In the genomic region with DNA sequence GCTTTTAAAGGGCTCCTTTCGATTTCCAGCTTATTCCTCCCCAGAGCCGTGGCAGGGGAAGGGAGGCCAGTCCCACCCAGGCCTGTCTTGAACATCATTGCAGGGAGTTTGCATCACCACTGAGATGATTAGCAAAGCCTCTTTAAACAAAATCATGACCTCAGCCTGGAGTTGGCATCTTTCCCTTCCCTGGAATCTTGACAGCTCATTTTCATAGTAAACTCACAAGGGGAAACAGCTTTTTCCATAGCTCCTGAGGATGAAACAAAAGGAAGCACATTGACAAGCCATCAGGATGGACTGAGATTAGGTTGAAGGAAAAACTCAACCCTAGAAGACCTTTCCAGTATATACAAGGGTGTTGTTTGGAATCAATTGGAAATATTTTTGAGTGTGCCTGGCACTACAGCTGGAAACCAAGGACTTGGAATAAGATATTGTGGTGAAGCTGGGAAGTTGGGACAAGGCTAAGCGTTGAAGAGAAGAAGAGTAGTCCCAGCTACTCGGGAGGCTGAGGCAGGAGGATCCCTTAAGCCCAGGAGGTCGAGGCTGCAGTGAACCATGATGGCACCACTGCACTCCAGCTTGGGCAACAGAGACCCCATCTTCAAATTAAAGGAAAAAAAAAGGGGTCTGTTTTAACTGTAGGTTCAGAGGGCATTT, we compare ENCODE assay signal across 9 cellular contexts. TPM values are rescaled to one million over a fixed set of nuclear protein-coding genes. Genes with fewer than 3 reads are reported as not detected.
DNase-seq lines count a peak whose midpoint lies in the region; ATAC-seq, FAIRE-seq and TF ChIP-seq lines count a peak whose summit lies in the region.
"Had no signal": no experiment of that assay in that cellular context is flagged by ENCODE, and none has a peak within 500 bp of the region (broad histone marks: within the 10 kb centered on the region; RNA-seq: fewer than 3 reads in every experiment).

No MANE protein-coding gene starts in this region.

- H3K27ac Mint-ChIP-seq in natural killer cell treated with Interleukin-12 subunit alpha and Interleukin-12 subunit beta and Interleukin-15 and Interleukin-18, amount 100 ng/mL, for 72 hours, result no peak overlapping the region

- TF ChIP-seq CTCF in AG04450 (IDR thresholded peaks at IDR 0.05; ENCODE audit: low read depth, low read length), result no peak

- H3K36me3 Mint-ChIP-seq in natural killer cell treated with Interleukin-12 subunit alpha and Interleukin-12 subunit beta and Interleukin-15 and Interleukin-18, amount 100 ng/mL, for 72 hours, result no peaks in the 10 kb centered on the region

- no peak overlapping the region for H3K4me3 Mint-ChIP-seq in natural killer cell treated with Interleukin-12 subunit alpha and Interleukin-12 subunit beta and Interleukin-15 and Interleukin-18, amount 100 ng/mL, for 72 hours

- peak; percentile 99 for DNase-seq in AG04450 (ENCODE audit: low read depth, low spot score)
- DNase-seq in RCC 7860 (ENCODE audit: low spot score), result peak; percentile 82
- DNase-seq in fibroblast of peridontal ligament (ENCODE audit: extremely low read depth), result peak; percentile 100
- DNase-seq in non-pigmented ciliary epithelial cell (ENCODE audit: low read depth), result peak; percentile 95
- DNase-seq in NCI-H2227 treated with DMSO at 0.1 percent for 48 hours (lab: John Stamatoyannopoulos, UW), result no peak
- DNase-seq in natural killer cell treated with Interleukin-12 subunit alpha and Interleukin-12 subunit beta and Interleukin-15 and Interleukin-18, amount 100 ng/mL, for 72 hours (ENCODE audit: low spot score), result no peak

- FAIRE-seq in RCC 7860 (lab: Jason Lieb, UNC), result peak; percentile 40

- H3K4me3 ChIP-seq in AG04450 (ENCODE audit: low read depth, low read length), result peak overlapping the region; percentile 14; the same call in 1 of the 2 replicates

- H3K9me3 ChIP-seq in AG04450 (ENCODE audit: control insufficient read depth, insufficient read depth, low read length), result peaks cover 1% of the 10 kb centered on the region; the same call in 1 of the 2 replicates

- POLR2A ChIA-PET in AG04450 (lab: Yijun Ruan, JAX), result interaction anchor here (1.0 to 2.3 kb wide), 10 partner anchors 10 to 93 kb away, joined by 3 to 17 read pairs (median 8); a partner anchor contains a TSS

- CTCF ChIA-PET in AG04450 (lab: Charles Lee), result interaction anchor here (1.4 to 2.4 kb wide), 3 partner anchors 18 to 45 kb away, joined by 4 to 11 read pairs (median 9); no protein-coding TSS in a partner anchor

- peaks cover 31 to 58% of the 10 kb centered on the region in 2 donors for H3K27me3 Mint-ChIP-seq in natural killer cell treated with Interleukin-12 subunit alpha and Interleukin-12 subunit beta and Interleukin-15 and Interleukin-18, amount 100 ng/mL, for 72 hours

- peaks cover 0 to 5% of the 10 kb centered on the region in 2 donors for H3K4me1 Mint-ChIP-seq in natural killer cell treated with Interleukin-12 subunit alpha and Interleukin-12 subunit beta and Interleukin-15 and Interleukin-18, amount 100 ng/mL, for 72 hours (ENCODE audit: low read depth in 2 of 2)

- ATAC-seq in HG03097 (IDR thresholded peaks at IDR 0.05; ENCODE audit: low FRiP score, unreplicated experiment), result no peak
- ATAC-seq in natural killer cell treated with Interleukin-12 subunit alpha and Interleukin-12 subunit beta and Interleukin-15 and Interleukin-18, amount 100 ng/mL, for 72 hours, result no peak
- no peak for ATAC-seq in GM21723 (IDR thresholded peaks at IDR 0.05; ENCODE audit: unreplicated experiment)

- no peaks in the 10 kb centered on the region for H3K27me3 ChIP-seq in AG04450 (ENCODE audit: control insufficient read depth, insufficient read depth, low read length)

- H3K9me3 Mint-ChIP-seq in natural killer cell treated with Interleukin-12 subunit alpha and Interleukin-12 subunit beta and Interleukin-15 and Interleukin-18, amount 100 ng/mL, for 72 hours, result no peaks in the 10 kb centered on the region

- peak overlapping the region; percentile 96 for H3K27ac ChIP-seq in AG04450 (ENCODE audit: low read depth, low read length)

RNA-seq across cellular contexts. Expression of a gene that starts 3.1 kb away (rescaled TPM):
- 188 and 235 TPM in 2 replicates for polyA plus RNA-seq in AG04450 (2011; rRNA removed)
- polyA minus RNA-seq in AG04450 (2011; rRNA and poly(A)+ RNA removed), result 96.5 and 111 TPM in 2 replicates
- total RNA-seq in natural killer cell treated with Interleukin-12 subunit alpha and Interleukin-12 subunit beta and Interleukin-15 and Interleukin-18, amount 100 ng/mL, for 72 hours, result not detected
- total RNA-seq: mononuclear cell had no signal

RNA-seq across cellular contexts. Expression of a gene that starts 35.2 kb away (rescaled TPM):
- 2.7 and 5.7 TPM in 2 replicates for polyA plus RNA-seq in AG04450 (2011; rRNA removed)
- polyA minus RNA-seq in AG04450 (2011; rRNA and poly(A)+ RNA removed), result 1.1 and 1.3 TPM in 2 replicates
- total RNA-seq in natural killer cell treated with Interleukin-12 subunit alpha and Interleukin-12 subunit beta and Interleukin-15 and Interleukin-18, amount 100 ng/mL, for 72 hours, result under 1 TPM; 0.19 to 0.59 TPM

RNA-seq across cellular contexts. Expression of a gene that starts 35.6 kb away (rescaled TPM):
- polyA plus RNA-seq in AG04450 (2011; rRNA removed), result 22.9 and 25.0 TPM in 2 replicates
- 24.1 and 30.2 TPM in 2 replicates for polyA minus RNA-seq in AG04450 (2011; rRNA and poly(A)+ RNA removed)
- 1 to 10 TPM in 1 of 2 donors, under 1 TPM in 1; 0.38 to 1.9 TPM for total RNA-seq in natural killer cell treated with Interleukin-12 subunit alpha and Interleukin-12 subunit beta and Interleukin-15 and Interleukin-18, amount 100 ng/mL, for 72 hours

Comparison
In these comparisons a context has a peak if more than half of its experiments do, and no peak if none do; other contexts are left out.
1. DNase-seq: peak in AG04450 (single experiment), RCC 7860 (single experiment), fibroblast of peridontal ligament (single experiment) and non-pigmented ciliary epithelial cell (single experiment); none in NCI-H2227 treated with DMSO at 0.1 percent for 48 hours (single experiment) and natural killer cell treated with Interleukin-12 subunit alpha and Interleukin-12 subunit beta and Interleukin-15 and Interleukin-18, amount 100 ng/mL, for 72 hours (single experiment).